15 cellular contexts compared by ENCODE assay signal in genomic region chr2:38173690-38174089, GRCh38.
DNase-seq lines count a peak whose midpoint lies in the region; ATAC-seq and TF ChIP-seq lines count a peak whose summit lies in the region.
"Had no signal": no experiment of that assay in that cellular context is flagged by ENCODE, and none has a peak within 500 bp of the region (broad histone marks: within the 10 kb centered on the region; RNA-seq: fewer than 3 reads in every experiment).

No MANE protein-coding gene starts in this region.

- peaks cover 0 to 70% (median 5%) of the 10 kb centered on the region in 9 donors for H3K4me1 ChIP-seq in heart right ventricle
- no peaks in the 10 kb centered on the region for H3K4me1 ChIP-seq in right cardiac atrium (ENCODE audit: control insufficient read depth, insufficient read depth, low read length)
- peaks cover 68 to 71% of the 10 kb centered on the region in 2 experiments for H3K4me1 ChIP-seq in neutrophil (ENCODE audit: control insufficient read depth in 1 of 2, insufficient read depth in 1 of 2, low read depth in 1 of 2, low read length in 1 of 2)
- peaks cover 0 to 8% of the 10 kb centered on the region in 2 donors for H3K4me1 ChIP-seq in uterus

- no peak for ATAC-seq in heart right ventricle
- ATAC-seq in right cardiac atrium: no peak
- no peak for ATAC-seq in activated CD4-positive, CD25-positive, alpha-beta regulatory T cell treated with anti-CD3 and anti-CD28 coated beads, Interleukin-2, amount 50 U/mL, for 24 hours
- ATAC-seq in GM18868 (IDR thresholded peaks at IDR 0.05; ENCODE audit: unreplicated experiment): no peak

- WGBS in heart right ventricle, 2 donors: 55 to 58% methylated on average over 4 of the region's 4 CpGs
- 53% methylated on average over 4 of the region's 4 CpGs for WGBS in right cardiac atrium

- intact Hi-C loops in heart right ventricle (cut with DNase I): no loop called here
- intact Hi-C loops in right cardiac atrium (cut with DNase I): no loop called here
- intact Hi-C loops in uterus (cut with DNase I; ENCODE audit: low total_unique reads): no loop called here

- TF ChIP-seq CTCF in heart right ventricle (IDR thresholded peaks at IDR 0.05) (no peak), neutrophil (IDR thresholded peaks at IDR 0.05) (no peak), uterus (IDR thresholded peaks at IDR 0.05) (no peak)

- H3K27ac ChIP-seq in heart right ventricle: peak overlapping the region in 6 of 10 donors; percentile 18 to 88 (median 54)
- H3K27ac ChIP-seq in right cardiac atrium (ENCODE audit: low read length): no peak overlapping the region
- H3K27ac ChIP-seq in neutrophil: peak overlapping the region; percentile 85
- peak overlapping the region; percentile 58 to 64 for H3K27ac ChIP-seq in uterus
- H3K27ac ChIP-seq: Peyer's patch had no signal

- no peak for TF ChIP-seq POLR2A in uterus (IDR thresholded peaks at IDR 0.05)

- DNase-seq in heart right ventricle: no peak
- DNase-seq in right cardiac atrium: no peak
- DNase-seq in left kidney (ENCODE audit: low read depth, low spot score): peak; percentile 34
- no peak for DNase-seq in uterus
- DNase-seq in NCI-H774 (lab: John Stamatoyannopoulos, UW): no peak
- DNase-seq: 8988T, NCI-H1092, NCI-H1694, NCI-H446, NCI-H82, Peyer's patch, SHP77 had no signal

- H3K9me3 ChIP-seq in heart right ventricle (peaks cover 0 to 10% (median 0%) of the 10 kb centered on the region in 11 donors), right cardiac atrium (ENCODE audit: control insufficient read depth, low read length) (no peaks in the 10 kb centered on the region), neutrophil (no peaks in the 10 kb centered on the region), uterus (no peaks in the 10 kb centered on the region)
- H3K9me3 ChIP-seq: Peyer's patch had no signal

- H3K27me3 ChIP-seq in heart right ventricle (no peaks in the 10 kb centered on the region), right cardiac atrium (ENCODE audit: control insufficient read depth, insufficient read depth) (no peaks in the 10 kb centered on the region), neutrophil (peaks cover 1% of the 10 kb centered on the region), uterus (no peaks in the 10 kb centered on the region)
- H3K27me3 ChIP-seq: Peyer's patch had no signal

- no peaks in the 10 kb centered on the region for H3K36me3 ChIP-seq in heart right ventricle
- no peaks in the 10 kb centered on the region for H3K36me3 ChIP-seq in neutrophil
- no peaks in the 10 kb centered on the region for H3K36me3 ChIP-seq in uterus
- H3K36me3 ChIP-seq: Peyer's patch had no signal

- H3K4me3 ChIP-seq in heart right ventricle (no peak overlapping the region), right cardiac atrium (ENCODE audit: low read length) (no peak overlapping the region), neutrophil (ENCODE audit: low read depth in 1 of 2, low read length in 1 of 2) (no peak overlapping the region), uterus (no peak overlapping the region)
- H3K4me3 ChIP-seq: Peyer's patch had no signal
